ENCODE assay signal across 1 cellular context in the genomic region with DNA sequence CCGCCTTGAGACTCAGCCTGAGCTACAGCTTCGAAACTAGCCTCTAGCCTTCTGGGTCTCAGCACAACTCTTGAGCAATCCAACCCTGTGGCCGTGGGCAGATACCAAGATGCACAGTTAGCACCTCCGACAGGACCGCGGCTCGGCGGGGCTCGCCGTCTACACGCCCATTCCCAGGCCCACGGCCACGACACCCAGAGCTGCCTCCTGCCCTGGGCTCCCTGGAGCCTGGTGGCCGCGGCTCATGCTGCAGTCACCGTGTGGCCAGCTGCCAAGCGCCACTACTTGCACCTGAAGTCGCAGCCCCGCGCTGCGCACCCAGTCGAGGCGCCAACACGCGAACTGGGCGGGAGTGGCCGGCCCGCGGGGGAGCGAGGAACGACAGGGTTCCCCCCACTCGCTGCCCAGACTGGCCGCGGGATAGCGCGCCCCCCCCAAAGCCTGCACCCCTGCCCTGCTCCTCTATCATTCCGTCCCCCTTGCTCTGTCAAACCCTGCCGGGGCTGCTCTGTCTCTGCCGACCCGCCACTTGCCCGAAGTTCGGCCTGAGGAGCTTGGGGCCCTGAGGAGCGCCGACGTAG.
TF ChIP-seq lines count a peak whose summit lies in the region.

No MANE protein-coding gene starts in this region.

TF ChIP-seq in K562, 482 proteins besides CTCF, POLR2A, EP300 and RAD21 (continued from another document and continues in another):
- TF ChIP-seq NRF1 (conservative IDR thresholded peaks at IDR 0.05 in 1 of 2, IDR thresholded peaks at IDR 0.05 in 1 of 2) (peak; percentile 80 to 84), PTRF (tag; IDR thresholded peaks at IDR 0.05) (no peak), ZNF197 (CRISPR knock-in tag; IDR thresholded peaks at IDR 0.05; ENCODE audit: low read depth) (peak; percentile 31; the same call in 1 of the 2 replicates), ZBED1 (IDR thresholded peaks at IDR 0.05) (no peak), CEBPG (CRISPR knock-in tag; IDR thresholded peaks at IDR 0.05) (peak; percentile 84), CEBPG (tag; conservative IDR thresholded peaks at IDR 0.05 in 1 of 2, IDR thresholded peaks at IDR 0.05 in 1 of 2) (peak; percentile 44 to 52; a peak in 2 of 4 replicates), NCOA2 (IDR thresholded peaks at IDR 0.05; ENCODE audit: partially characterized antibody in 2 of 2) (no peak), PHB (CRISPR knock-in tag; IDR thresholded peaks at IDR 0.05) (0 out of 2 replicates have a peak, but pooled peaks have one; percentile 69), MBD2 (IDR thresholded peaks at IDR 0.05; ENCODE audit: borderline replicate concordance, low read depth) (no peak), GATAD2A (IDR thresholded peaks at IDR 0.05) (peak; percentile 70; the same call in 1 of the 2 replicates), CXXC5 (CRISPR knock-in tag; IDR thresholded peaks at IDR 0.05) (peak; percentile 6), CBFB (CRISPR knock-in tag; IDR thresholded peaks at IDR 0.05) (peak; percentile 66; the same call in 1 of the 2 replicates), HMG20A (CRISPR knock-in tag; conservative IDR thresholded peaks at IDR 0.05) (no peak), ZNF316 (IDR thresholded peaks at IDR 0.05) (peak; percentile 48; the same call in 1 of the 2 replicates), RBFOX2 (IDR thresholded peaks at IDR 0.05; ENCODE audit: low read depth, low read length) (no peak), CBX1 (IDR thresholded peaks at IDR 0.05; ENCODE audit: low read depth) (no peak), KAT2B (IDR thresholded peaks at IDR 0.05; ENCODE audit: low read depth, low read length) (no peak), SP2 (IDR thresholded peaks at IDR 0.05; ENCODE audit: extremely low read depth, low read depth, low read length, poor library complexity, severe bottlenecking) (no peak), NFRKB (IDR thresholded peaks at IDR 0.05; ENCODE audit: low read depth) (peak; percentile 20; the same call in 1 of the 2 replicates), KDM5B (IDR thresholded peaks at IDR 0.05; ENCODE audit: insufficient replicate concordance, low read depth, low read length) (peak; percentile 74), TAL1 (IDR thresholded peaks at IDR 0.05) (no peak), BRD9 (IDR thresholded peaks at IDR 0.05; ENCODE audit: low read depth, partially characterized antibody) (peak; percentile 29), CTBP1 (IDR thresholded peaks at IDR 0.05; ENCODE audit: borderline replicate concordance) (no peak), EWSR1 (IDR thresholded peaks at IDR 0.05; ENCODE audit: borderline replicate concordance, low read depth, partially characterized antibody) (no peak), SMARCA4 (IDR thresholded peaks at IDR 0.05) (peak; percentile 30; the same call in 1 of the 2 replicates), PTBP1 (IDR thresholded peaks at IDR 0.05; ENCODE audit: low read depth, low read length) (peak; percentile 63; the same call in 1 of the 2 replicates), MTA3 (IDR thresholded peaks at IDR 0.05; ENCODE audit: borderline replicate concordance) (peak; percentile 67; the same call in 1 of the 2 replicates), SRSF1 (IDR thresholded peaks at IDR 0.05; ENCODE audit: low read depth, low read length) (0 out of 2 replicates have a peak, but pooled peaks have one; percentile 6), GATAD2B (IDR thresholded peaks at IDR 0.05; ENCODE audit: borderline replicate concordance) (no peak), TEAD1 (CRISPR knock-in tag; IDR thresholded peaks at IDR 0.05) (no peak; a peak in 1 of 4 replicates), ZNF444 (CRISPR knock-in tag; IDR thresholded peaks at IDR 0.05) (no peak), SIN3A (IDR thresholded peaks at IDR 0.05; ENCODE audit: borderline replicate concordance in 2 of 2, control insufficient read depth in 1 of 2, low read depth in 2 of 2, low read length in 2 of 2) (peak in 1 of 2 experiments; percentile 67; a peak in 1 of 4 replicates), HNRNPL (IDR thresholded peaks at IDR 0.05; ENCODE audit: low read depth, low read length) (peak; percentile 49; the same call in 1 of the 2 replicates)
- TF ChIP-seq, protein P1, sequence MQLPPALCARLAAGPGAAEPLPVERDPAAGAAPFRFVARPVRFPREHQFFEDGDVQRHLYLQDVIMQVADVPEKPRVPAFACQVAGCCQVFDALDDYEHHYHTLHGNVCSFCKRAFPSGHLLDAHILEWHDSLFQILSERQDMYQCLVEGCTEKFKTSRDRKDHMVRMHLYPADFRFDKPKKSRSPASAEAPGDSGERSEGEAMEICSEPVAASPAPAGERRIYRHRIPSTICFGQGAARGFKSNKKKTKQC (CRISPR knock-in tag; IDR thresholded peaks at IDR 0.05): peak; percentile 88
- TF ChIP-seq, protein P2, sequence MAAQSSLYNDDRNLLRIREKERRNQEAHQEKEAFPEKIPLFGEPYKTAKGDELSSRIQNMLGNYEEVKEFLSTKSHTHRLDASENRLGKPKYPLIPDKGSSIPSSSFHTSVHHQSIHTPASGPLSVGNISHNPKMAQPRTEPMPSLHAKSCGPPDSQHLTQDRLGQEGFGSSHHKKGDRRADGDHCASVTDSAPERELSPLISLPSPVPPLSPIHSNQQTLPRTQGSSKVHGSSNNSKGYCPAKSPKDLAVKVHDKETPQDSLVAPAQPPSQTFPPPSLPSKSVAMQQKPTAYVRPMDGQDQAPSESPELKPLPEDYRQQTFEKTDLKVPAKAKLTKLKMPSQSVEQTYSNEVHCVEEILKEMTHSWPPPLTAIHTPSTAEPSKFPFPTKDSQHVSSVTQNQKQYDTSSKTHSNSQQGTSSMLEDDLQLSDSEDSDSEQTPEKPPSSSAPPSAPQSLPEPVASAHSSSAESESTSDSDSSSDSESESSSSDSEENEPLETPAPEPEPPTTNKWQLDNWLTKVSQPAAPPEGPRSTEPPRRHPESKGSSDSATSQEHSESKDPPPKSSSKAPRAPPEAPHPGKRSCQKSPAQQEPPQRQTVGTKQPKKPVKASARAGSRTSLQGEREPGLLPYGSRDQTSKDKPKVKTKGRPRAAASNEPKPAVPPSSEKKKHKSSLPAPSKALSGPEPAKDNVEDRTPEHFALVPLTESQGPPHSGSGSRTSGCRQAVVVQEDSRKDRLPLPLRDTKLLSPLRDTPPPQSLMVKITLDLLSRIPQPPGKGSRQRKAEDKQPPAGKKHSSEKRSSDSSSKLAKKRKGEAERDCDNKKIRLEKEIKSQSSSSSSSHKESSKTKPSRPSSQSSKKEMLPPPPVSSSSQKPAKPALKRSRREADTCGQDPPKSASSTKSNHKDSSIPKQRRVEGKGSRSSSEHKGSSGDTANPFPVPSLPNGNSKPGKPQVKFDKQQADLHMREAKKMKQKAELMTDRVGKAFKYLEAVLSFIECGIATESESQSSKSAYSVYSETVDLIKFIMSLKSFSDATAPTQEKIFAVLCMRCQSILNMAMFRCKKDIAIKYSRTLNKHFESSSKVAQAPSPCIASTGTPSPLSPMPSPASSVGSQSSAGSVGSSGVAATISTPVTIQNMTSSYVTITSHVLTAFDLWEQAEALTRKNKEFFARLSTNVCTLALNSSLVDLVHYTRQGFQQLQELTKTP (IDR thresholded peaks at IDR 0.05; ENCODE audit: low read depth in 1 of 2, partially characterized antibody in 2 of 2): no peak
- TF ChIP-seq, protein P3, sequence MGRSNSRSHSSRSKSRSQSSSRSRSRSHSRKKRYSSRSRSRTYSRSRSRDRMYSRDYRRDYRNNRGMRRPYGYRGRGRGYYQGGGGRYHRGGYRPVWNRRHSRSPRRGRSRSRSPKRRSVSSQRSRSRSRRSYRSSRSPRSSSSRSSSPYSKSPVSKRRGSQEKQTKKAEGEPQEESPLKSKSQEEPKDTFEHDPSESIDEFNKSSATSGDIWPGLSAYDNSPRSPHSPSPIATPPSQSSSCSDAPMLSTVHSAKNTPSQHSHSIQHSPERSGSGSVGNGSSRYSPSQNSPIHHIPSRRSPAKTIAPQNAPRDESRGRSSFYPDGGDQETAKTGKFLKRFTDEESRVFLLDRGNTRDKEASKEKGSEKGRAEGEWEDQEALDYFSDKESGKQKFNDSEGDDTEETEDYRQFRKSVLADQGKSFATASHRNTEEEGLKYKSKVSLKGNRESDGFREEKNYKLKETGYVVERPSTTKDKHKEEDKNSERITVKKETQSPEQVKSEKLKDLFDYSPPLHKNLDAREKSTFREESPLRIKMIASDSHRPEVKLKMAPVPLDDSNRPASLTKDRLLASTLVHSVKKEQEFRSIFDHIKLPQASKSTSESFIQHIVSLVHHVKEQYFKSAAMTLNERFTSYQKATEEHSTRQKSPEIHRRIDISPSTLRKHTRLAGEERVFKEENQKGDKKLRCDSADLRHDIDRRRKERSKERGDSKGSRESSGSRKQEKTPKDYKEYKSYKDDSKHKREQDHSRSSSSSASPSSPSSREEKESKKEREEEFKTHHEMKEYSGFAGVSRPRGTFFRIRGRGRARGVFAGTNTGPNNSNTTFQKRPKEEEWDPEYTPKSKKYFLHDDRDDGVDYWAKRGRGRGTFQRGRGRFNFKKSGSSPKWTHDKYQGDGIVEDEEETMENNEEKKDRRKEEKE (IDR thresholded peaks at IDR 0.05; ENCODE audit: borderline replicate concordance in 1 of 2, control insufficient read depth in 1 of 2, low read depth in 2 of 2, low read length in 1 of 2): no peak
- TF ChIP-seq, protein P4, sequence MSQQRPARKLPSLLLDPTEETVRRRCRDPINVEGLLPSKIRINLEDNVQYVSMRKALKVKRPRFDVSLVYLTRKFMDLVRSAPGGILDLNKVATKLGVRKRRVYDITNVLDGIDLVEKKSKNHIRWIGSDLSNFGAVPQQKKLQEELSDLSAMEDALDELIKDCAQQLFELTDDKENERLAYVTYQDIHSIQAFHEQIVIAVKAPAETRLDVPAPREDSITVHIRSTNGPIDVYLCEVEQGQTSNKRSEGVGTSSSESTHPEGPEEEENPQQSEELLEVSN (IDR thresholded peaks at IDR 0.05; ENCODE audit: borderline replicate concordance in 1 of 2, extremely low read depth in 1 of 2, insufficient read depth in 1 of 2, insufficient read length in 1 of 2, low read depth in 1 of 2, low read length in 1 of 2, poor library complexity in 1 of 2, severe bottlenecking in 1 of 2): peak; percentile 83 to 96
- TF ChIP-seq, protein P5, sequence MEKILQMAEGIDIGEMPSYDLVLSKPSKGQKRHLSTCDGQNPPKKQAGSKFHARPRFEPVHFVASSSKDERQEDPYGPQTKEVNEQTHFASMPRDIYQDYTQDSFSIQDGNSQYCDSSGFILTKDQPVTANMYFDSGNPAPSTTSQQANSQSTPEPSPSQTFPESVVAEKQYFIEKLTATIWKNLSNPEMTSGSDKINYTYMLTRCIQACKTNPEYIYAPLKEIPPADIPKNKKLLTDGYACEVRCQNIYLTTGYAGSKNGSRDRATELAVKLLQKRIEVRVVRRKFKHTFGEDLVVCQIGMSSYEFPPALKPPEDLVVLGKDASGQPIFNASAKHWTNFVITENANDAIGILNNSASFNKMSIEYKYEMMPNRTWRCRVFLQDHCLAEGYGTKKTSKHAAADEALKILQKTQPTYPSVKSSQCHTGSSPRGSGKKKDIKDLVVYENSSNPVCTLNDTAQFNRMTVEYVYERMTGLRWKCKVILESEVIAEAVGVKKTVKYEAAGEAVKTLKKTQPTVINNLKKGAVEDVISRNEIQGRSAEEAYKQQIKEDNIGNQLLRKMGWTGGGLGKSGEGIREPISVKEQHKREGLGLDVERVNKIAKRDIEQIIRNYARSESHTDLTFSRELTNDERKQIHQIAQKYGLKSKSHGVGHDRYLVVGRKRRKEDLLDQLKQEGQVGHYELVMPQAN (IDR thresholded peaks at IDR 0.05; ENCODE audit: borderline replicate concordance): peak; percentile 76
- TF ChIP-seq, protein P6, sequence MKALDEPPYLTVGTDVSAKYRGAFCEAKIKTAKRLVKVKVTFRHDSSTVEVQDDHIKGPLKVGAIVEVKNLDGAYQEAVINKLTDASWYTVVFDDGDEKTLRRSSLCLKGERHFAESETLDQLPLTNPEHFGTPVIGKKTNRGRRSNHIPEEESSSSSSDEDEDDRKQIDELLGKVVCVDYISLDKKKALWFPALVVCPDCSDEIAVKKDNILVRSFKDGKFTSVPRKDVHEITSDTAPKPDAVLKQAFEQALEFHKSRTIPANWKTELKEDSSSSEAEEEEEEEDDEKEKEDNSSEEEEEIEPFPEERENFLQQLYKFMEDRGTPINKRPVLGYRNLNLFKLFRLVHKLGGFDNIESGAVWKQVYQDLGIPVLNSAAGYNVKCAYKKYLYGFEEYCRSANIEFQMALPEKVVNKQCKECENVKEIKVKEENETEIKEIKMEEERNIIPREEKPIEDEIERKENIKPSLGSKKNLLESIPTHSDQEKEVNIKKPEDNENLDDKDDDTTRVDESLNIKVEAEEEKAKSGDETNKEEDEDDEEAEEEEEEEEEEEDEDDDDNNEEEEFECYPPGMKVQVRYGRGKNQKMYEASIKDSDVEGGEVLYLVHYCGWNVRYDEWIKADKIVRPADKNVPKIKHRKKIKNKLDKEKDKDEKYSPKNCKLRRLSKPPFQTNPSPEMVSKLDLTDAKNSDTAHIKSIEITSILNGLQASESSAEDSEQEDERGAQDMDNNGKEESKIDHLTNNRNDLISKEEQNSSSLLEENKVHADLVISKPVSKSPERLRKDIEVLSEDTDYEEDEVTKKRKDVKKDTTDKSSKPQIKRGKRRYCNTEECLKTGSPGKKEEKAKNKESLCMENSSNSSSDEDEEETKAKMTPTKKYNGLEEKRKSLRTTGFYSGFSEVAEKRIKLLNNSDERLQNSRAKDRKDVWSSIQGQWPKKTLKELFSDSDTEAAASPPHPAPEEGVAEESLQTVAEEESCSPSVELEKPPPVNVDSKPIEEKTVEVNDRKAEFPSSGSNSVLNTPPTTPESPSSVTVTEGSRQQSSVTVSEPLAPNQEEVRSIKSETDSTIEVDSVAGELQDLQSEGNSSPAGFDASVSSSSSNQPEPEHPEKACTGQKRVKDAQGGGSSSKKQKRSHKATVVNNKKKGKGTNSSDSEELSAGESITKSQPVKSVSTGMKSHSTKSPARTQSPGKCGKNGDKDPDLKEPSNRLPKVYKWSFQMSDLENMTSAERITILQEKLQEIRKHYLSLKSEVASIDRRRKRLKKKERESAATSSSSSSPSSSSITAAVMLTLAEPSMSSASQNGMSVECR (CRISPR knock-in tag; IDR thresholded peaks at IDR 0.05): peak; percentile 37; the same call in 1 of the 2 replicates
- TF ChIP-seq, protein P7, sequence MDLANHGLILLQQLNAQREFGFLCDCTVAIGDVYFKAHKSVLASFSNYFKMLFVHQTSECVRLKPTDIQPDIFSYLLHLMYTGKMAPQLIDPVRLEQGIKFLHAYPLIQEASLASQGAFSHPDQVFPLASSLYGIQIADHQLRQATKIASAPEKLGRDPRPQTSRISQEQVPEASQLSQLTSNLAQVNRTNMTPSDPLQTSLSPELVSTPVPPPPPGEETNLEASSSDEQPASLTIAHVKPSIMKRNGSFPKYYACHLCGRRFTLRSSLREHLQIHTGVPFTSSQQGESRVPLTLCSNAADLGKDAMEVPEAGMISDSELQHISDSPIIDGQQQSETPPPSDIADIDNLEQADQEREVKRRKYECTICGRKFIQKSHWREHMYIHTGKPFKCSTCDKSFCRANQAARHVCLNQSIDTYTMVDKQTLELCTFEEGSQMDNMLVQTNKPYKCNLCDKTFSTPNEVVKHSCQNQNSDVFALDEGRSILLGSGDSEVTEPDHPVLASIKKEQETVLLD (IDR thresholded peaks at IDR 0.05): 0 out of 2 replicates have a peak, but pooled peaks have one; percentile 60
- TF ChIP-seq, protein P8, sequence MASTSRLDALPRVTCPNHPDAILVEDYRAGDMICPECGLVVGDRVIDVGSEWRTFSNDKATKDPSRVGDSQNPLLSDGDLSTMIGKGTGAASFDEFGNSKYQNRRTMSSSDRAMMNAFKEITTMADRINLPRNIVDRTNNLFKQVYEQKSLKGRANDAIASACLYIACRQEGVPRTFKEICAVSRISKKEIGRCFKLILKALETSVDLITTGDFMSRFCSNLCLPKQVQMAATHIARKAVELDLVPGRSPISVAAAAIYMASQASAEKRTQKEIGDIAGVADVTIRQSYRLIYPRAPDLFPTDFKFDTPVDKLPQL (IDR thresholded peaks at IDR 0.05; ENCODE audit: extremely low read depth, insufficient read length): no peak
